In the genomic region with DNA sequence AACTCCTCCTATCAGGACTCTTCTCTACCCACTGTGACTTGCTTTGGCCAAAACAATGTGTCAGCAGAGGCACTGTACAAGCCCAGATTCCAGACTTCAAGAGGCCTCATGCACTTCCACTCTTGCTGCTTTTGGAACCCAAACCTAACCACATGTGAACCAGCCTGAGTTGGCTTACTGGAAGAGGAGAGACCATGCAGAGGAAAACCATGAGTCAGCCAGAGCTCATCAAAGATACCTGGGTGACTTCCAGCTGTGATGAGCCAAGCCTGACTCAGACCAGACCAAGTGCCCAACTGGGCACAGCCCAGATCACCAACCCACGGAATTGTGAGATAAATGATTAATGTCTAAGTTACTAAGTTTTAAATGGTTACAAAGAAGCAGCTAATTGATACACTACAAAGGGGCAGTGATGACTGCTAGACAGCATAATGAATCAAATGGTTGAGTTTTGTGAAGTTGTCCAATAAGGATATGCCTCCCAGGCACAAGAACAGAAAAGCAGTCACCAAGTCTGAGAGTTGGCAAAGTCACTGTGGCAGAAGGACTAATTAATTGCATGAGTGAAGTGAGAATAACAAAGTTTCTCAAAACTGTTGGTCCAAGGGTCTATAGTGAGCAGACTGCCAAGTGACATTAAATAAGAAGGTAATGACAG, we compare ENCODE assay signal across 9 cellular contexts. TPM values are rescaled to one million over a fixed set of nuclear protein-coding genes. Genes with fewer than 3 reads are reported as not detected.
DNase-seq lines count a peak whose midpoint lies in the region; ATAC-seq and TF ChIP-seq lines count a peak whose summit lies in the region.
"Had no signal": no experiment of that assay in that cellular context is flagged by ENCODE, and none has a peak within 500 bp of the region (broad histone marks: within the 10 kb centered on the region; RNA-seq: fewer than 3 reads in every experiment).

No MANE protein-coding gene starts in this region.

- peak; percentile 47 for ATAC-seq in GM18520 (IDR thresholded peaks at IDR 0.05; ENCODE audit: unreplicated experiment)
- ATAC-seq in PC-3: peak; percentile 99

- peak overlapping the region; percentile 33 for H3K9ac ChIP-seq in PC-3 (ENCODE audit: low read length)

- peaks cover 9% of the 10 kb centered on the region for H3K9me3 ChIP-seq in PC-3 (ENCODE audit: low read length)

- no peak for TF ChIP-seq CTCF in PC-3 (conservative IDR thresholded peaks at IDR 0.05; ENCODE audit: low read depth, low read length)
- no peak for TF ChIP-seq CTCF in fibroblast of the aortic adventitia (IDR thresholded peaks at IDR 0.05; ENCODE audit: insufficient read depth, low read length)
- TF ChIP-seq CTCF in coronary artery (IDR thresholded peaks at IDR 0.05): no peak

- DNase-seq in A172 (ENCODE audit: low spot score): peak; percentile 99
- peak; percentile 99 for DNase-seq in PC-3
- DNase-seq in fibroblast of the aortic adventitia (ENCODE audit: low read depth): peak; percentile 100
- DNase-seq in NCI-H1092 treated with DMSO at 0.1 percent for 48 hours (lab: John Stamatoyannopoulos, UW): no peak
- no peak for DNase-seq in coronary artery (ENCODE audit: low spot score)
- no peak for DNase-seq in ecto neural progenitor cell (ENCODE audit: low spot score)
- no peak for DNase-seq in KBM-7
- DNase-seq: naive B cell had no signal

- H3K9me2 ChIP-seq in PC-3 (replicated peaks; ENCODE audit: low read length): no peaks in the 10 kb centered on the region

- H3K79me2 ChIP-seq in PC-3 (ENCODE audit: low read length): 0 out of 2 replicates have a peak, but pooled peaks cover 3% of the 10 kb centered on the region

- POLR2A ChIA-PET in PC-3 (lab: Charles Lee; ENCODE audit: unreplicated experiment): interaction anchor here (0.7 kb wide), 1 partner anchor 27 kb away, joined by 3 read pairs; no protein-coding TSS in a partner anchor

- H3K4me1 ChIP-seq in PC-3 (ENCODE audit: insufficient read depth, low read length): peaks cover 19% of the 10 kb centered on the region

- H2AFZ ChIP-seq in PC-3 (ENCODE audit: low read length): peak overlapping the region; percentile 62

- CTCF ChIA-PET in PC-3 (lab: Charles Lee): interaction anchor here (0.6 to 1.5 kb wide), 4 partner anchors 16 to 36 kb away, joined by 4 read pairs; a partner anchor contains a TSS

- peak overlapping the region; percentile 85 for H3K27ac ChIP-seq in PC-3 (ENCODE audit: low read length)
- H3K27ac ChIP-seq in coronary artery: no peak overlapping the region

- in situ Hi-C loops in KBM-7 (cut with MboI; ENCODE audit: low pct_unique_long_range_greater_than_20kb, low sequenced_read_pairs): no loop called here

- intact Hi-C loops in PC-3 (cut with micrococcal nuclease): no loop called here

- H3K4me2 ChIP-seq in PC-3 (ENCODE audit: low read length): peak overlapping the region; percentile 61

- H4K20me1 ChIP-seq in PC-3 (ENCODE audit: low read length): no peaks in the 10 kb centered on the region

- peaks cover 5% of the 10 kb centered on the region for H3F3A ChIP-seq in PC-3 (ENCODE audit: low read length, unreplicated experiment)

- no peaks in the 10 kb centered on the region for H3K27me3 ChIP-seq in PC-3 (ENCODE audit: low read length)

- H3K4me3 ChIP-seq in PC-3 (ENCODE audit: low read length): peak overlapping the region; percentile 48; the same call in 1 of the 2 replicates
- no peak overlapping the region for H3K4me3 ChIP-seq in fibroblast of the aortic adventitia (ENCODE audit: low read depth, low read length)
- no peak overlapping the region for H3K4me3 ChIP-seq in coronary artery

- no TSS peak for BruUV-seq in PC-3 (replicated peaks; lab: Mats Ljungman, UMichigan)

- no peaks in the 10 kb centered on the region for H3K36me3 ChIP-seq in PC-3 (ENCODE audit: low read depth, low read length)

RNA-seq across cellular contexts. Expression of a gene that starts 16.1 kb away (rescaled TPM):
- 11.7 and 14.1 TPM in 2 replicates for total RNA-seq in A172 (2014; rRNA removed; shearing (Covaris generic))
- total RNA-seq in PC-3 (2014; rRNA removed) (0.58 and 1.3 TPM in 2 replicates), fibroblast of the aortic adventitia (ENCODE audit: low replicate concordance) (15.3 and 34.8 TPM in 2 replicates)

Comparison
In these comparisons a context has a peak if more than half of its experiments do, and no peak if none do; other contexts are left out.
1. DNase-seq: peak in A172 (single experiment), PC-3 (single experiment) and fibroblast of the aortic adventitia (single experiment); none in NCI-H1092 treated with DMSO at 0.1 percent for 48 hours (single experiment), coronary artery (single experiment), ecto neural progenitor cell (single experiment) and KBM-7 (single experiment).